ENCODE assay signal across 9 cellular contexts in the genomic region with DNA sequence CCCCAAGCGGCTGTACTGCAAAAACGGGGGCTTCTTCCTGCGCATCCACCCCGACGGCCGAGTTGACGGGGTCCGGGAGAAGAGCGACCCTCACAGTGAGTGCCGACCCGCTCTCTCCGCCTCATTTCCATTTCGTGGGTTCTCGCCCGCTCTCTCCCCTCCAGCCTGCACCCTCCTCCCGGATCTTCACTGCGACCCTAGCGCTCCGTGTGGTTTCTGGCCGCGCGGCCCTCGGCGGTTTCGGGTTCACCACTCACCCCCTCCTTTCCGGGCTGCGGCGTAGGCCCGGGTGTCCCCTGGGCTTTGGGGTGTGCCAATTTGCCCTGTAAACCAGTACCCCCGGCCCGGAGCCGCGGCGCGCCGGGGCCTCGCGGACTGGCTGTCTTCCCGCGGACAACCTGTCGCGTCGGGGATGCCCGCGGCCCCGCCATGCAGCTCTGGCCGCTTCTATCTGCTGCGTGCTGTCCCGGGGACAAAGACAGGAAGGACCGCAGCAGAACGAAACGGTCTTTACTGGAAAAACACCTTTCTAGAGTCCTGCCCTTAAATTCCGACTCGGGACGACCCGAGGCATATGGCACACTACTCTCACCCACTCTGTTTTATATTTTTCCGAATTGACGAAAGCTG. TPM values are rescaled to one million over a fixed set of nuclear protein-coding genes. Genes with fewer than 3 reads are reported as not detected.
DNase-seq lines count a peak whose midpoint lies in the region; ATAC-seq and TF ChIP-seq lines count a peak whose summit lies in the region.
"Had no signal": no experiment of that assay in that cellular context is flagged by ENCODE, and none has a peak within 500 bp of the region (broad histone marks: within the 10 kb centered on the region; RNA-seq: fewer than 3 reads in every experiment).

No MANE protein-coding gene starts in this region.

- H3K4me1 ChIP-seq in IMR-90 (ENCODE audit: control insufficient read depth, insufficient read depth, low read length): peaks cover 18% of the 10 kb centered on the region
- H3K4me1 ChIP-seq in esophagus muscularis mucosa: peaks cover 4 to 53% (median 49%) of the 10 kb centered on the region in 4 donors
- H3K4me1 ChIP-seq in muscle layer of duodenum (ENCODE audit: control insufficient read depth in 1 of 2, insufficient read depth in 2 of 2, low read length in 2 of 2): peaks cover 0 to 31% of the 10 kb centered on the region in 2 donors
- no peaks in the 10 kb centered on the region for H3K4me1 ChIP-seq in upper lobe of right lung

- POLR2A ChIA-PET in IMR-90 (lab: Charles Lee; ENCODE audit: unreplicated experiment): no interaction called here
- POLR2A ChIA-PET in activated CD8-positive, alpha-beta T cell treated with anti-CD3 and anti-CD28 coated beads for 36 hours (lab: Charles Lee): interaction anchor here (0.7 to 0.9 kb wide), 2 partner anchors 12 to 97 kb away, joined by 3 read pairs; no protein-coding TSS in a partner anchor

- H3K14ac ChIP-seq in IMR-90 (replicated peaks; ENCODE audit: low read depth, low read length): peak overlapping the region; percentile 96

- peak overlapping the region; percentile 65 for H4K91ac ChIP-seq in IMR-90 (ENCODE audit: insufficient read depth, low read depth, low read length)

- H2AK9ac ChIP-seq in IMR-90 (replicated peaks; ENCODE audit: low read depth, low read length, poor library complexity): peak overlapping the region; percentile 90

- peak overlapping the region; percentile 51 for H4K5ac ChIP-seq in IMR-90 (ENCODE audit: low read depth, low read length)

- H2BK120ac ChIP-seq in IMR-90 (ENCODE audit: low read depth, low read length): peak overlapping the region; percentile 64

- dilution Hi-C loops in IMR-90 (cut with HindIII; ENCODE audit: low sequenced_read_pairs, unreplicated experiment): no loop called here

- BruUV-seq in IMR-90 (replicated peaks; lab: Mats Ljungman, UMichigan): no TSS peak

- H3K4me3 ChIP-seq in IMR-90 (ENCODE audit: insufficient read depth, low read depth, low read length) (peak overlapping the region; percentile 99), esophagus muscularis mucosa (peak overlapping the region; percentile 66 to 89 (median 78)), muscle layer of duodenum (ENCODE audit: low read depth in 1 of 2, low read length in 2 of 2) (peak overlapping the region; percentile 83 to 88), upper lobe of right lung (peak overlapping the region; percentile 61)

- H2AFZ ChIP-seq in IMR-90 (replicated peaks; ENCODE audit: low read length, poor library complexity): peak overlapping the region; percentile 91

- 1% methylated on average over 40 of the region's 58 CpGs; no CpG with 5 or more reads in 1 of the 2 experiments for WGBS in IMR-90 (ENCODE audit: extremely low coverage in 2 of 2, insufficient read length in 1 of 2), 2 experiments
- 0% methylated on average over 18 of the region's 58 CpGs for WGBS in esophagus muscularis mucosa

- DNase-seq in NCI-H146 (lab: John Stamatoyannopoulos, UW) (peak; percentile 43), NCI-H146 treated with DMSO at 0.1 percent for 48 hours (lab: John Stamatoyannopoulos, UW; ENCODE audit: unreplicated experiment) (no peak), IMR-90 (peak; percentile 25), esophagus muscularis mucosa (ENCODE audit: extremely low spot score) (no peak), upper lobe of right lung (peak; percentile 66)
- peak; percentile 26 for DNase-seq in activated CD8-positive, alpha-beta T cell treated with anti-CD3 and anti-CD28 coated beads for 36 hours
- DNase-seq: DND-41 had no signal

- peak; percentile 47 for ATAC-seq in GM21717 (IDR thresholded peaks at IDR 0.05; ENCODE audit: unreplicated experiment)
- peak; percentile 54 for ATAC-seq in IMR-90 (ENCODE audit: low read depth)
- ATAC-seq in activated CD8-positive, alpha-beta T cell treated with anti-CD3 and anti-CD28 coated beads for 36 hours: peak; percentile 25
- peak; percentile 72 for ATAC-seq in upper lobe of right lung

- H3K4me1 Mint-ChIP-seq in activated CD8-positive, alpha-beta T cell treated with anti-CD3 and anti-CD28 coated beads for 36 hours (ENCODE audit: low read depth): peaks cover 9% of the 10 kb centered on the region

- peak overlapping the region; percentile 88 for H3K56ac ChIP-seq in IMR-90 (ENCODE audit: extremely low read depth, insufficient read depth, low read length)

- H3K36me3 Mint-ChIP-seq in activated CD8-positive, alpha-beta T cell treated with anti-CD3 and anti-CD28 coated beads for 36 hours (ENCODE audit: low read depth): no peaks in the 10 kb centered on the region

- peak overlapping the region; percentile 80 for H3K9ac ChIP-seq in IMR-90 (ENCODE audit: low read depth, low read length)

- peak overlapping the region; percentile 2 to 79; a peak in 3 of 4 replicates for H4K8ac ChIP-seq in IMR-90 (ENCODE audit: low read depth in 2 of 2, low read length in 2 of 2)

- peak overlapping the region; percentile 75 for H3K4me3 Mint-ChIP-seq in activated CD8-positive, alpha-beta T cell treated with anti-CD3 and anti-CD28 coated beads for 36 hours

- peak overlapping the region; percentile 50; the same call in 1 of the 2 replicates for H2BK20ac ChIP-seq in IMR-90 (ENCODE audit: low read depth, low read length)

- 0 out of 3 replicates have a peak overlapping the region, but pooled peaks have one; percentile 55 for H2BK15ac ChIP-seq in IMR-90 (ENCODE audit: low read depth, low read length)

- TF ChIP-seq POLR2A in IMR-90 (IDR thresholded peaks at IDR 0.05; ENCODE audit: low read depth, low read length): no peak
- no peak for TF ChIP-seq POLR2A in esophagus muscularis mucosa (IDR thresholded peaks at IDR 0.05; ENCODE audit: low read depth)

- no peaks in the 10 kb centered on the region for H3K9me3 Mint-ChIP-seq in activated CD8-positive, alpha-beta T cell treated with anti-CD3 and anti-CD28 coated beads for 36 hours

- no peaks in the 10 kb centered on the region for H3K9me3 ChIP-seq in IMR-90 (ENCODE audit: control insufficient read depth, insufficient read depth, low read length)
- H3K9me3 ChIP-seq in esophagus muscularis mucosa: no peaks in the 10 kb centered on the region
- H3K9me3 ChIP-seq in muscle layer of duodenum (ENCODE audit: control insufficient read depth in 1 of 2, low read length in 2 of 2): no peaks in the 10 kb centered on the region
- no peaks in the 10 kb centered on the region for H3K9me3 ChIP-seq in upper lobe of right lung

- H3K18ac ChIP-seq in IMR-90 (ENCODE audit: low read depth, low read length): peak overlapping the region; percentile 61

- H3K27ac ChIP-seq in IMR-90 (ENCODE audit: insufficient read depth, low read length) (peak overlapping the region; percentile 96), esophagus muscularis mucosa (replicated peaks in 1 of 4) (peak overlapping the region; percentile 90 to 94 (median 92)), muscle layer of duodenum (ENCODE audit: low read length) (peak overlapping the region; percentile 85), upper lobe of right lung (peak overlapping the region; percentile 73)

- peak; percentile 2; the same call in 1 of the 2 replicates for TF ChIP-seq CTCF in IMR-90 (conservative IDR thresholded peaks at IDR 0.05; ENCODE audit: low read depth, low read length)
- no peak for TF ChIP-seq CTCF in activated CD8-positive, alpha-beta T cell treated with anti-CD3 and anti-CD28 coated beads for 36 hours (IDR thresholded peaks at IDR 0.05)
- no peak for TF ChIP-seq CTCF in esophagus muscularis mucosa (IDR thresholded peaks at IDR 0.05)
- no peak for TF ChIP-seq CTCF in upper lobe of right lung (IDR thresholded peaks at IDR 0.05)

- H3K23ac ChIP-seq in IMR-90 (ENCODE audit: low read depth, low read length): peak overlapping the region; percentile 95

- peaks cover 12% of the 10 kb centered on the region for H3K9me1 ChIP-seq in IMR-90 (ENCODE audit: insufficient read depth, low read length)

- TF ChIP-seq EP300 in esophagus muscularis mucosa (IDR thresholded peaks at IDR 0.05): no peak

- H3K4ac ChIP-seq in IMR-90 (ENCODE audit: low read depth, low read length): peak overlapping the region; percentile 86

- H4K20me1 ChIP-seq in IMR-90 (ENCODE audit: insufficient read depth, low read length): peaks cover 29% of the 10 kb centered on the region

- TF ChIP-seq RAD21 in IMR-90 (IDR thresholded peaks at IDR 0.05; ENCODE audit: low read length): no peak

- peak overlapping the region; percentile 99 for H3K4me2 ChIP-seq in IMR-90 (ENCODE audit: low read depth, low read length)

- in situ Hi-C loops in IMR-90 (cut with MboI; ENCODE audit: low sequenced_read_pairs): no loop called here

- CTCF ChIA-PET in IMR-90 (lab: Yijun Ruan, JAX): interaction anchor here (1.3 to 1.9 kb wide), 2 partner anchors 61 to 87 kb away, joined by 3 to 7 read pairs; no protein-coding TSS in a partner anchor
- CTCF ChIA-PET in activated CD8-positive, alpha-beta T cell treated with anti-CD3 and anti-CD28 coated beads for 36 hours (lab: Charles Lee): no interaction called here

- no peak overlapping the region for H3K27ac Mint-ChIP-seq in activated CD8-positive, alpha-beta T cell treated with anti-CD3 and anti-CD28 coated beads for 36 hours

- peak overlapping the region; percentile 93 for H2BK5ac ChIP-seq in IMR-90 (ENCODE audit: low read depth, low read length, poor library complexity, severe bottlenecking)

- peaks cover 3% of the 10 kb centered on the region for H3K36me3 ChIP-seq in IMR-90 (ENCODE audit: control insufficient read depth, insufficient read depth, low read length)
- H3K36me3 ChIP-seq in esophagus muscularis mucosa: no peaks in the 10 kb centered on the region
- no peaks in the 10 kb centered on the region for H3K36me3 ChIP-seq in muscle layer of duodenum (ENCODE audit: control insufficient read depth in 1 of 2, insufficient read depth in 2 of 2, low read length in 2 of 2)
- H3K36me3 ChIP-seq in upper lobe of right lung: no peaks in the 10 kb centered on the region

- intact Hi-C loops in IMR-90 (cut with micrococcal nuclease) (loop anchor here (2.0 to 5.0 kb wide), 2 partner anchors 35 to 87 kb away; no protein-coding TSS in a partner anchor), esophagus muscularis mucosa (cut with DNase I) (loop anchor here (5.0 kb wide), 1 partner anchor 95 kb away; the partner anchor contains the start of gene NUDT6), upper lobe of right lung (cut with DNase I) (no loop called here)
- intact Hi-C loops in activated CD8-positive, alpha-beta T cell treated with anti-CD3 and anti-CD28 coated beads for 36 hours (cut with micrococcal nuclease): no loop called here

- peaks cover 3 to 42% of the 10 kb centered on the region in 2 experiments; a peak in 2 of 4 replicates for H3K79me1 ChIP-seq in IMR-90 (ENCODE audit: low read depth in 1 of 2, low read length in 2 of 2)

- peak overlapping the region; percentile 50 for H2AK5ac ChIP-seq in IMR-90 (ENCODE audit: low read depth, low read length)

- H3K27me3 Mint-ChIP-seq in activated CD8-positive, alpha-beta T cell treated with anti-CD3 and anti-CD28 coated beads for 36 hours: peaks cover 61% of the 10 kb centered on the region

- H3K27me3 ChIP-seq in IMR-90 (ENCODE audit: control insufficient read depth, insufficient read depth, low read length) (no peaks in the 10 kb centered on the region), esophagus muscularis mucosa (no peaks in the 10 kb centered on the region), muscle layer of duodenum (ENCODE audit: low read depth, low read length) (peaks cover 8% of the 10 kb centered on the region), upper lobe of right lung (peaks cover 35% of the 10 kb centered on the region)

RNA-seq across cellular contexts. Expression of gene FGF2, which starts 0.7 kb away (rescaled TPM):
- total RNA-seq in IMR-90 (2012; rRNA removed) (27.1 and 54.4 TPM in 2 replicates), esophagus muscularis mucosa (10 to 100 TPM; 27.0 to 46.4 (median 32.1) TPM), upper lobe of right lung (11.1 TPM)
- 12.9 and 14.9 TPM in 2 replicates for polyA plus RNA-seq in IMR-90 (2012; rRNA removed)
- polyA plus RNA-seq in IMR-90 (2012; cell fraction: cytosol; rRNA removed): 1.9 and 5.8 TPM in 2 replicates
- 6.7 and 13.7 TPM in 2 replicates for polyA plus RNA-seq in IMR-90 (2012; cell fraction: nucleus; rRNA removed; ENCODE audit: low replicate concordance)
- under 1 TPM in 1 of 2 experiments, not detected in 1; 0.13 TPM for total RNA-seq in activated CD8-positive, alpha-beta T cell treated with anti-CD3 and anti-CD28 coated beads for 36 hours

Comparison
In these comparisons a context has a peak if more than half of its experiments do, and no peak if none do; other contexts are left out.
1. DNase-seq: peak in NCI-H146 (single experiment), IMR-90 (single experiment), activated CD8-positive, alpha-beta T cell treated with anti-CD3 and anti-CD28 coated beads for 36 hours (single experiment) and upper lobe of right lung (single experiment); none in NCI-H146 treated with DMSO at 0.1 percent for 48 hours (single experiment) and esophagus muscularis mucosa (single experiment).
2. RNA of gene FGF2, which starts 0.7 kb away (total RNA-seq): 27.0 to 46.4 TPM in esophagus muscularis mucosa, 27.1 to 54.4 TPM in IMR-90 and 11.1 TPM in upper lobe of right lung (single experiment); 0.13 TPM in activated CD8-positive, alpha-beta T cell treated with anti-CD3 and anti-CD28 coated beads for 36 hours; every median in the first group is over 10 times any median in the second.
3. intact Hi-C loops: an anchor here in IMR-90 (2.0 to 5.0 kb wide) and esophagus muscularis mucosa (5.0 kb wide); none called in activated CD8-positive, alpha-beta T cell treated with anti-CD3 and anti-CD28 coated beads for 36 hours and upper lobe of right lung.
4. Peak in every context shown above with its lines, with median percentiles within 50 percentile points of each other: ATAC-seq, H3K27ac ChIP-seq and H3K4me3 ChIP-seq.